Comparison of ENCODE assay signal across 11 cellular contexts in genomic region chr2:74373189-74373588, GRCh38. TPM values are rescaled to one million over a fixed set of nuclear protein-coding genes. Genes with fewer than 3 reads are reported as not detected.
DNase-seq lines count a peak whose midpoint lies in the region; ATAC-seq and TF ChIP-seq lines count a peak whose summit lies in the region.
"Had no signal": no experiment of that assay in that cellular context is flagged by ENCODE, and none has a peak within 500 bp of the region (broad histone marks: within the 10 kb centered on the region; RNA-seq: fewer than 3 reads in every experiment).

No MANE protein-coding gene starts in this region.

- BruUV-seq in Calu3 (replicated peaks; lab: Mats Ljungman, UMichigan) = no TSS peak

- H3K4me3 Mint-ChIP-seq in Calu3 (ENCODE audit: low read depth, unreplicated experiment) (no peak overlapping the region), neural progenitor cell (peak overlapping the region; percentile 90)
- H3K4me3 Mint-ChIP-seq: T-helper 2 cell treated with Interferon-gamma antibody and Interleukin-4, amounts not matched to agents 5 μg/mL and 100 μg/mL, for 36 hours had no signal

- no peak overlapping the region for H3K27ac Mint-ChIP-seq in Calu3 (ENCODE audit: unreplicated experiment)
- peak overlapping the region; percentile 79 for H3K27ac Mint-ChIP-seq in neural progenitor cell

- no peaks in the 10 kb centered on the region for H3K9me3 ChIP-seq in neural progenitor cell (ENCODE audit: low read depth)
- H3K9me3 ChIP-seq: thoracic aorta had no signal

- DNase-seq in Calu3 (peak; percentile 10), NCI-H2107 (lab: John Stamatoyannopoulos, UW) (peak; percentile 85), fibroblast of peridontal ligament (ENCODE audit: extremely low read depth) (peak; percentile 49), neural progenitor cell (ENCODE audit: low spot score) (peak; percentile 14), middle frontal gyrus (ENCODE audit: extremely low spot score, low spot score) (no peak), NCI-H1105 (lab: John Stamatoyannopoulos, UW) (no peak)
- DNase-seq: MV-4-11 had no signal

- H3K79me2 ChIP-seq in neural progenitor cell (ENCODE audit: low read depth) = peaks cover 44% of the 10 kb centered on the region

- peaks cover 25% of the 10 kb centered on the region for H4K20me1 ChIP-seq in neural progenitor cell (ENCODE audit: low read depth)

- H3K27ac ChIP-seq in neural progenitor cell = no peak overlapping the region
- H3K27ac ChIP-seq: thoracic aorta had no signal

- H3K4me1 Mint-ChIP-seq in Calu3 (ENCODE audit: low read depth, unreplicated experiment) (no peaks in the 10 kb centered on the region), neural progenitor cell (peaks cover 27% of the 10 kb centered on the region)

- no peak for TF ChIP-seq CTCF in Calu3 (IDR thresholded peaks at IDR 0.05; ENCODE audit: unreplicated experiment)
- no peak for TF ChIP-seq CTCF in neural progenitor cell (IDR thresholded peaks at IDR 0.05)

- CTCF ChIA-PET in Calu3 (lab: Charles Lee) = no interaction called here

- H3K27me3 Mint-ChIP-seq in Calu3 (ENCODE audit: unreplicated experiment) = no peaks in the 10 kb centered on the region
- H3K27me3 Mint-ChIP-seq in neural progenitor cell (ENCODE audit: insufficient read depth, low read depth) = peaks cover 2% of the 10 kb centered on the region

- intact Hi-C loops in Calu3 (cut with micrococcal nuclease; ENCODE audit: unreplicated experiment) = no loop called here

- H3K4me3 ChIP-seq in neural progenitor cell = no peak overlapping the region
- H3K4me3 ChIP-seq: thoracic aorta had no signal

- H3K36me3 ChIP-seq in neural progenitor cell = no peaks in the 10 kb centered on the region

- H3F3A ChIP-seq in neural progenitor cell (ENCODE audit: low read depth) = peaks cover 15% of the 10 kb centered on the region

- H3K36me3 Mint-ChIP-seq in Calu3 (ENCODE audit: insufficient read depth, unreplicated experiment) = peaks cover 10% of the 10 kb centered on the region
- peaks cover 35% of the 10 kb centered on the region for H3K36me3 Mint-ChIP-seq in neural progenitor cell

- peaks cover 24% of the 10 kb centered on the region for H3K4me1 ChIP-seq in neural progenitor cell

- no peak overlapping the region for H2AFZ ChIP-seq in neural progenitor cell (replicated peaks)

- H3K27me3 ChIP-seq in neural progenitor cell = no peaks in the 10 kb centered on the region

- H3K9me3 Mint-ChIP-seq in Calu3 (ENCODE audit: low read depth, unreplicated experiment) (no peaks in the 10 kb centered on the region), neural progenitor cell (no peaks in the 10 kb centered on the region)
- H3K9me3 Mint-ChIP-seq: T-helper 2 cell treated with Interferon-gamma antibody and Interleukin-4, amounts not matched to agents 5 μg/mL and 100 μg/mL, for 36 hours had no signal

- ATAC-seq in GM18867 (IDR thresholded peaks at IDR 0.05; ENCODE audit: unreplicated experiment) (no peak), HG02610 (IDR thresholded peaks at IDR 0.05; ENCODE audit: unreplicated experiment) (no peak)

- no peak overlapping the region for H3K9ac ChIP-seq in neural progenitor cell

- peak overlapping the region; percentile 85 for H3K4me2 ChIP-seq in neural progenitor cell

RNA-seq across cellular contexts. Expression of gene DCTN1, which starts 6.9 kb away (rescaled TPM):
- total RNA-seq in Calu3 (2022) = 113 and 129 TPM in 2 replicates
- 100 and 134 TPM in 2 replicates for total RNA-seq in neural progenitor cell (ENCODE audit: low replicate concordance)

RNA-seq across cellular contexts. Expression of gene SLC4A5, which starts 30.0 kb away (rescaled TPM):
- 5.8 and 7.0 TPM in 2 replicates for total RNA-seq in Calu3 (2022)
- total RNA-seq in neural progenitor cell (ENCODE audit: low replicate concordance) = 1.7 and 2.0 TPM in 2 replicates

RNA-seq across cellular contexts. Expression of gene C2orf81, which starts 48.2 kb away (rescaled TPM):
- total RNA-seq in Calu3 (2022) = 4.0 and 5.7 TPM in 2 replicates
- total RNA-seq in neural progenitor cell (ENCODE audit: low replicate concordance) = 1.8 and 6.0 TPM in 2 replicates

RNA-seq across cellular contexts. Expression of gene WDR54, which starts 48.3 kb away (rescaled TPM):
- total RNA-seq in Calu3 (2022) (30.5 and 32.3 TPM in 2 replicates), neural progenitor cell (ENCODE audit: low replicate concordance) (88.1 and 138 TPM in 2 replicates)

Comparison
In these comparisons a context has a peak if more than half of its experiments do, and no peak if none do; other contexts are left out.
1. DNase-seq: peak in Calu3 (single experiment), NCI-H2107 (single experiment), fibroblast of peridontal ligament (single experiment) and neural progenitor cell (single experiment); none in middle frontal gyrus (single experiment) and NCI-H1105 (single experiment).